Comparison of ENCODE assay signal across 13 cellular contexts in genomic region chr1:14350197-14350596, GRCh38.
A peak's percentile ranks its signal among the peaks of the same experiment; 100 is the strongest.
DNase-seq lines count a peak whose midpoint lies in the region; ATAC-seq and TF ChIP-seq lines count a peak whose summit lies in the region.
"Had no signal": no experiment of that assay in that cellular context is flagged by ENCODE, and none has a peak within 500 bp of the region (broad histone marks: within the 10 kb centered on the region; RNA-seq: fewer than 3 reads in every experiment).

No MANE protein-coding gene starts in this region.

- WGBS in gastroesophageal sphincter (ENCODE audit: low coverage in 1 of 2), 2 donors, result 53 to 83% methylated on average over 2 of the region's 2 CpGs
- 57% methylated on average over 2 of the region's 2 CpGs; no CpG with 5 or more reads in 1 of the 2 donors for WGBS in transverse colon (ENCODE audit: low coverage in 1 of 2), 2 donors

- TF ChIP-seq CTCF in AG09319 (IDR thresholded peaks at IDR 0.05; ENCODE audit: low read depth, low read length) (no peak), gastroesophageal sphincter (IDR thresholded peaks at IDR 0.05) (no peak), transverse colon (IDR thresholded peaks at IDR 0.05) (no peak)

- intact Hi-C loops in transverse colon (cut with DNase I; ENCODE audit: low total_unique reads), result no loop called here

- in situ Hi-C loops in transverse colon (cut with MboI; ENCODE audit: low pct_ligation_motif_present in 1 of 4, low pct_unique_long_range_greater_than_20kb in 1 of 4, low sequenced_read_pairs in 3 of 4), result no loop called here

- H3K27me3 ChIP-seq in gastroesophageal sphincter (no peaks in the 10 kb centered on the region), transverse colon (no peaks in the 10 kb centered on the region)

- no peaks in the 10 kb centered on the region for H3K9me3 ChIP-seq in gastroesophageal sphincter
- no peaks in the 10 kb centered on the region for H3K9me3 ChIP-seq in transverse colon
- H3K9me3 ChIP-seq: Caco-2 had no signal

- H3K27ac ChIP-seq in gastroesophageal sphincter, result peak overlapping the region in 1 of 4 donors; percentile 17
- H3K27ac ChIP-seq in transverse colon, result no peak overlapping the region

- TF ChIP-seq POLR2A in gastroesophageal sphincter (IDR thresholded peaks at IDR 0.05), result no peak
- no peak for TF ChIP-seq POLR2A in transverse colon (IDR thresholded peaks at IDR 0.05)

- no peak for TF ChIP-seq EP300 in gastroesophageal sphincter (IDR thresholded peaks at IDR 0.05)
- TF ChIP-seq EP300 in transverse colon (IDR thresholded peaks at IDR 0.05; ENCODE audit: low read depth), result no peak

- no peak overlapping the region for H3K4me3 ChIP-seq in gastroesophageal sphincter
- H3K4me3 ChIP-seq in transverse colon, result no peak overlapping the region

- ATAC-seq in gastroesophageal sphincter (peak; percentile 80), SK-N-SH treated with all-trans-retinoic acid at 6 μM for 48 hours (no peak)
- ATAC-seq: CD8-positive, alpha-beta T cell; HepG2 had no signal

- DNase-seq in AG09319 (ENCODE audit: extremely low read depth, low read depth) (peak; percentile 38), M059J (ENCODE audit: low read depth) (peak; percentile 50), transverse colon (peak; percentile 19), NCI-H446 (lab: John Stamatoyannopoulos, UW) (no peak), nucleus accumbens (lab: John Stamatoyannopoulos, UW) (no peak)
- DNase-seq: 8988T; Caco-2; CD8-positive, alpha-beta T cell; GOT3; H9 had no signal

- H3K36me3 ChIP-seq in gastroesophageal sphincter (no peaks in the 10 kb centered on the region), transverse colon (no peaks in the 10 kb centered on the region)

- H3K4me1 ChIP-seq in gastroesophageal sphincter (no peaks in the 10 kb centered on the region), transverse colon (no peaks in the 10 kb centered on the region)
- H3K4me1 ChIP-seq: Caco-2 had no signal

TF ChIP-seq in SK-N-SH treated with all-trans-retinoic acid at 6 μM for 48 hours, 23 proteins besides CTCF, POLR2A, EP300 and RAD21:
- TF ChIP-seq ZC3H10 (CRISPR knock-in tag; IDR thresholded peaks at IDR 0.05), result no peak
- TF ChIP-seq PATZ1 (CRISPR knock-in tag; IDR thresholded peaks at IDR 0.05; ENCODE audit: borderline replicate concordance), result no peak
- TF ChIP-seq CSRNP3 (CRISPR knock-in tag; IDR thresholded peaks at IDR 0.05), result no peak
- TF ChIP-seq ESRRG (CRISPR knock-in tag; IDR thresholded peaks at IDR 0.05), result no peak
- TF ChIP-seq ZFP3 (CRISPR knock-in tag; IDR thresholded peaks at IDR 0.05), result no peak
- TF ChIP-seq SNAI2 (CRISPR knock-in tag; IDR thresholded peaks at IDR 0.05), result no peak
- TF ChIP-seq ZFP30 (CRISPR knock-in tag; IDR thresholded peaks at IDR 0.05), result no peak
- no peak for TF ChIP-seq RARB (CRISPR knock-in tag; IDR thresholded peaks at IDR 0.05)
- TF ChIP-seq CREB5 (CRISPR knock-in tag; IDR thresholded peaks at IDR 0.05; ENCODE audit: low read depth), result no peak
- no peak for TF ChIP-seq GLIS3 (CRISPR knock-in tag; IDR thresholded peaks at IDR 0.05)
- TF ChIP-seq TCF4 (CRISPR knock-in tag; IDR thresholded peaks at IDR 0.05; ENCODE audit: borderline replicate concordance), result no peak
- no peak for TF ChIP-seq TSHZ2 (CRISPR knock-in tag; IDR thresholded peaks at IDR 0.05)
- no peak for TF ChIP-seq PPARA (CRISPR knock-in tag; IDR thresholded peaks at IDR 0.05; ENCODE audit: borderline replicate concordance)

Comparison
In these comparisons a context has a peak if more than half of its experiments do, and no peak if none do; other contexts are left out.
1. DNase-seq: peak in AG09319 (single experiment), M059J (single experiment) and transverse colon (single experiment); none in NCI-H446 (0 of 2) and nucleus accumbens (0 of 56).